ENCODE assay signal across 8 cellular contexts in the genomic region with DNA sequence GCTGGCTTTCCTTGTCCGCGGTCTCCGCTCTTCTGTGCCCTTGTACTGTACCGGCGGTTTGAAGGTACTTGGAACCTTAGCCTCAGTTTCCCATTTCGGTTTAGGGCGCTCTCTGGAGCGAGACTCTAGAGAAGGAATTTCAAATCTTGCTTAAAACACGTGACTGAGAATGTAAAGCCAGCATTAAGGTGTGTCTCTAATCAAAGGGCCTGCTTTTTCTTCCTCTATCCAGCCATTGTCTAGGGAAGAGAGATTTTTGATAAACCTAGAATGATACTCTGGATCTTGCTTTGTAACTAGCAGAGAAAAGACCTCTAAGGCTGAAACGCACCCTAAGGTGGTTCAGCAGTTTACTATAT.
A peak's percentile ranks its signal among the peaks of the same experiment; 100 is the strongest.
DNase-seq lines count a peak whose midpoint lies in the region; TF ChIP-seq lines count a peak whose summit lies in the region.

No MANE protein-coding gene starts in this region.

- peaks cover 14% of the 10 kb centered on the region for H3F3A ChIP-seq in SU-DHL-6 (ENCODE audit: insufficient read depth)

- H2AFZ ChIP-seq in SU-DHL-6 (ENCODE audit: low read depth, low read length, severe bottlenecking) = no peak overlapping the region

- H3K27ac ChIP-seq in SU-DHL-6 (ENCODE audit: low read depth, low read length) (peak overlapping the region; percentile 58; the same call in 1 of the 2 replicates), rectal smooth muscle tissue (ENCODE audit: low read depth, low read length) (peak overlapping the region; percentile 87)

- H3K27me3 ChIP-seq in SU-DHL-6 (ENCODE audit: low read length) (no peaks in the 10 kb centered on the region), rectal smooth muscle tissue (ENCODE audit: control insufficient read depth, insufficient read depth, low read length) (no peaks in the 10 kb centered on the region)

- DNase-seq in foreskin fibroblast (no peak), midbrain (lab: John Stamatoyannopoulos, UW) (no peak), kidney tubule cell (ENCODE audit: low spot score) (no peak), NCI-H1092 treated with DMSO at 0.1 percent for 48 hours (lab: John Stamatoyannopoulos, UW) (no peak)
- DNase-seq in stimulated activated CD4-positive, alpha-beta T cell treated with anti-CD3 and anti-CD28 coated beads, Interleukin-1b, Interleukin-23, amount 100 ng/mL, for 48 hours = no peak

- H3K9me3 ChIP-seq in SU-DHL-6 (ENCODE audit: insufficient read depth, low read length) = no peaks in the 10 kb centered on the region

- H3K4me3 ChIP-seq in GM12875 (ENCODE audit: low read depth, low read length) (peak overlapping the region; percentile 94), SU-DHL-6 (ENCODE audit: insufficient read depth, low read length, poor library complexity, severe bottlenecking) (peak overlapping the region; percentile 84), foreskin fibroblast (ENCODE audit: low read depth in 1 of 2, low read length in 2 of 2) (peak overlapping the region; percentile 90 to 98), rectal smooth muscle tissue (ENCODE audit: low read length) (peak overlapping the region; percentile 94)

- peaks cover 60% of the 10 kb centered on the region for H3K79me2 ChIP-seq in SU-DHL-6 (ENCODE audit: insufficient read depth, low read length)

- H3K36me3 ChIP-seq in SU-DHL-6 (ENCODE audit: low read length) = no peaks in the 10 kb centered on the region
- peaks cover 3% of the 10 kb centered on the region for H3K36me3 ChIP-seq in rectal smooth muscle tissue (ENCODE audit: control insufficient read depth, insufficient read depth, low read length)

- H3K9ac ChIP-seq in SU-DHL-6 (ENCODE audit: low read length) (peak overlapping the region; percentile 84), rectal smooth muscle tissue (ENCODE audit: low read length) (peak overlapping the region; percentile 70)

- TF ChIP-seq CTCF in GM12875 (IDR thresholded peaks at IDR 0.05; ENCODE audit: borderline replicate concordance, insufficient read depth, low read depth, low read length) = no peak
- no peak for TF ChIP-seq CTCF in SU-DHL-6 (IDR thresholded peaks at IDR 0.05; ENCODE audit: insufficient read depth, low read length, poor library complexity, severe bottlenecking)
- TF ChIP-seq CTCF in foreskin fibroblast (IDR thresholded peaks at IDR 0.05; ENCODE audit: low read depth, low read length) = no peak

- no peaks in the 10 kb centered on the region for H3K9me2 ChIP-seq in SU-DHL-6 (replicated peaks; ENCODE audit: insufficient read depth, low read length)

- peaks cover 11% of the 10 kb centered on the region for H3K4me1 ChIP-seq in rectal smooth muscle tissue (ENCODE audit: control insufficient read depth, insufficient read depth, low read length)

- H3K4me2 ChIP-seq in SU-DHL-6 (ENCODE audit: low read depth, low read length, poor library complexity, severe bottlenecking) = peak overlapping the region; percentile 72

- no peaks in the 10 kb centered on the region for H4K20me1 ChIP-seq in SU-DHL-6 (ENCODE audit: low read depth, low read length)
